ENCODE assay signal across 15 cellular contexts in the genomic region with DNA sequence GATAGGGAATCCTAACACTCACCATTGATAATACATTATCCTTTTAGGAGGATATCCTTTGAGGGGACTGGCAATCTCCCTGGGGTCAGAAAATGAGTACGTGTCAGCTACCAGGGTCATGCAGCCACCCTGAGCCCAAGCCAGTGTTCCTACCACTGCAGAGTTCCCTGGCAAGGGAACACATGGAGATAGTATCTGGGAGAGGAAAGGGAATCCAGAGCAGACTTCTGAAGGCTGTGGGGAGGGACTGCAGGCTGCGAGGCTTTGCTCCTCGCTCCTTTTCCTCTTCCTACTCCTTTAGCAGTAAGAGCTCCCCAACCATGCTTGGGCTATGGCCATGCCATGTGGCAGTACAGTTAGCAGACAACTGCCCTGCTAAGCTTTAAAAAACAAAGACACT.
"Had no signal": no experiment of that assay in that cellular context is flagged by ENCODE, and none has a peak within 500 bp of the region (broad histone marks: within the 10 kb centered on the region; RNA-seq: fewer than 3 reads in every experiment).

No MANE protein-coding gene starts in this region.

- H3K27me3 ChIP-seq: gastrocnemius medialis, hepatocyte, ovary, tibial nerve had no signal

- DNase-seq: activated CD4-positive, alpha-beta T cell treated with anti-CD3 and anti-CD28 coated beads, Interleukin-2, amount 50 U/mL, for 1 hour; activated naive CD4-positive, alpha-beta T cell treated with anti-CD3 and anti-CD28 coated beads for 36 hours; activated T-cell treated with anti-CD3 and anti-CD28 coated beads for 4 hours; effector CD8-positive, alpha-beta T cell; gastrocnemius medialis; kidney glomerular epithelial cell; ovary had no signal

- H3K4me1 Mint-ChIP-seq: activated T-helper 17 cell treated with anti-CD3 and anti-CD28 coated beads, Interleukin-2, amount 50 U/mL, for 72 hours had no signal

- H3K4me3 Mint-ChIP-seq: activated naive CD4-positive, alpha-beta T cell treated with anti-CD3 and anti-CD28 coated beads for 36 hours; activated T-helper 17 cell treated with anti-CD3 and anti-CD28 coated beads, Interleukin-2, amount 50 U/mL, for 72 hours; T-helper 1 cell treated with Interleukin-12 subunit alpha and Interleukin-12 subunit beta and Interleukin-4 antibody, amounts not matched to agents 30 μg/mL and 1 μg/mL, for 36 hours had no signal

- H3K9me3 Mint-ChIP-seq: activated naive CD4-positive, alpha-beta T cell treated with anti-CD3 and anti-CD28 coated beads for 36 hours; activated T-helper 17 cell treated with anti-CD3 and anti-CD28 coated beads, Interleukin-2, amount 50 U/mL, for 72 hours; T-helper 1 cell treated with Interleukin-12 subunit alpha and Interleukin-12 subunit beta and Interleukin-4 antibody, amounts not matched to agents 30 μg/mL and 1 μg/mL, for 36 hours had no signal

- H3K4me3 ChIP-seq: coronary artery, gastrocnemius medialis, hepatocyte, lung, ovary, SK-N-MC, skin epidermis, tibial nerve had no signal

- H3K36me3 ChIP-seq: gastrocnemius medialis, ovary, tibial nerve had no signal

- H3K27ac Mint-ChIP-seq: activated naive CD4-positive, alpha-beta T cell treated with anti-CD3 and anti-CD28 coated beads for 36 hours; activated T-helper 17 cell treated with anti-CD3 and anti-CD28 coated beads, Interleukin-2, amount 50 U/mL, for 72 hours; T-helper 1 cell treated with Interleukin-12 subunit alpha and Interleukin-12 subunit beta and Interleukin-4 antibody, amounts not matched to agents 30 μg/mL and 1 μg/mL, for 36 hours had no signal

- ATAC-seq: activated T-helper 17 cell treated with anti-CD3 and anti-CD28 coated beads, Interleukin-2, amount 50 U/mL, for 72 hours; gastrocnemius medialis had no signal

- H3K9me3 ChIP-seq: gastrocnemius medialis, ovary, tibial nerve had no signal

- H3K27ac ChIP-seq: gastrocnemius medialis, hepatocyte, ovary, SK-N-MC, skin epidermis had no signal
